ENCODE assay signal across 18 cellular contexts in genomic region chr7:136594739-136595144, GRCh38.
DNase-seq lines count a peak whose midpoint lies in the region; TF ChIP-seq lines count a peak whose summit lies in the region.
"Had no signal": no experiment of that assay in that cellular context is flagged by ENCODE, and none has a peak within 500 bp of the region (broad histone marks: within the 10 kb centered on the region; RNA-seq: fewer than 3 reads in every experiment).

No MANE protein-coding gene starts in this region.

- no peaks in the 10 kb centered on the region for H3K27me3 Mint-ChIP-seq in HFFc6 (ENCODE audit: insufficient read depth)
- H3K27me3 Mint-ChIP-seq: CD4-positive, CD25-positive, alpha-beta regulatory T cell had no signal

- no peaks in the 10 kb centered on the region for H3K36me3 Mint-ChIP-seq in HFFc6 (ENCODE audit: low read depth)
- H3K36me3 Mint-ChIP-seq: CD4-positive, CD25-positive, alpha-beta regulatory T cell had no signal

- peaks cover 16% of the 10 kb centered on the region; the same call in 1 of the 2 replicates for H3K4me1 Mint-ChIP-seq in HFFc6 (ENCODE audit: low read depth)
- H3K4me1 Mint-ChIP-seq: CD4-positive, CD25-positive, alpha-beta regulatory T cell had no signal

- no peaks in the 10 kb centered on the region for H3K9me3 ChIP-seq in muscle layer of colon (ENCODE audit: low read length)
- H3K9me3 ChIP-seq in stomach smooth muscle (ENCODE audit: control insufficient read depth in 2 of 2, low read length in 2 of 2), result no peaks in the 10 kb centered on the region
- no peaks in the 10 kb centered on the region for H3K9me3 ChIP-seq in MG63
- H3K9me3 ChIP-seq: HAP-1 had no signal

- no peak for DNase-seq in HFFc6
- peak; percentile 15 for DNase-seq in dedifferentiated amniotic fluid mesenchymal stem cell (ENCODE audit: extremely low spot score)
- no peak for DNase-seq in cerebellum (ENCODE audit: low spot score)
- DNase-seq in MG63, result no peak
- DNase-seq in iPS-NIHi7 (ENCODE audit: extremely low spot score), result no peak
- DNase-seq: AML-193; CD4-positive, CD25-positive, alpha-beta regulatory T cell; DMS53; MV-4-11; NCI-H1417 treated with DMSO at 0.1 percent for 48 hours; NCI-H1930; NCI-H2171 treated with DMSO at 0.1 percent for 48 hours; NCI-H748 treated with DMSO at 0.1 percent for 48 hours; OCI-M1; SHP77 treated with DMSO at 0.1 percent for 48 hours had no signal

- H3K4me1 ChIP-seq in muscle layer of colon (ENCODE audit: insufficient read depth, low read length), result peaks cover 38% of the 10 kb centered on the region
- H3K4me1 ChIP-seq in stomach smooth muscle (ENCODE audit: control insufficient read depth, insufficient read depth, low read length), result peaks cover 5% of the 10 kb centered on the region
- H3K4me1 ChIP-seq: HAP-1 had no signal

- H3K36me3 ChIP-seq in muscle layer of colon (ENCODE audit: insufficient read depth, low read length) (no peaks in the 10 kb centered on the region), stomach smooth muscle (ENCODE audit: control insufficient read depth in 2 of 2, insufficient read depth in 2 of 2, low read length in 2 of 2) (no peaks in the 10 kb centered on the region), MG63 (no peaks in the 10 kb centered on the region)
- H3K36me3 ChIP-seq: HAP-1 had no signal

- no peaks in the 10 kb centered on the region for H3K27me3 ChIP-seq in muscle layer of colon (ENCODE audit: control insufficient read depth in 1 of 2, insufficient read depth in 2 of 2, low read length in 2 of 2)
- H3K27me3 ChIP-seq in stomach smooth muscle (ENCODE audit: control insufficient read depth in 1 of 2, insufficient read depth in 2 of 2, low read length in 2 of 2), result no peaks in the 10 kb centered on the region
- H3K27me3 ChIP-seq in MG63, result no peaks in the 10 kb centered on the region

- H3K27ac ChIP-seq in muscle layer of colon (ENCODE audit: low read depth, low read length) (peak overlapping the region; percentile 9), stomach smooth muscle (ENCODE audit: low read length) (peak overlapping the region; percentile 26)

- no peak overlapping the region for H3K9ac ChIP-seq in muscle layer of colon (ENCODE audit: low read length)
- no peak overlapping the region for H3K9ac ChIP-seq in stomach smooth muscle (ENCODE audit: low read length in 2 of 2)

- TF ChIP-seq CTCF in HFFc6 (IDR thresholded peaks at IDR 0.05), result no peak

- H3K4me3 ChIP-seq in muscle layer of colon (ENCODE audit: low read depth in 1 of 2, low read length in 2 of 2) (no peak overlapping the region), stomach smooth muscle (ENCODE audit: low read length in 2 of 2) (no peak overlapping the region), MG63 (no peak overlapping the region)
- H3K4me3 ChIP-seq: HAP-1 had no signal

- H3K4me3 Mint-ChIP-seq in HFFc6, result peak overlapping the region; percentile 41; the same call in 1 of the 2 replicates
- H3K4me3 Mint-ChIP-seq: CD4-positive, CD25-positive, alpha-beta regulatory T cell had no signal

- peak overlapping the region; percentile 16; the same call in 1 of the 2 replicates for H3K27ac Mint-ChIP-seq in HFFc6
- H3K27ac Mint-ChIP-seq: CD4-positive, CD25-positive, alpha-beta regulatory T cell had no signal

- H3K9me3 Mint-ChIP-seq in HFFc6, result peaks cover 5% of the 10 kb centered on the region
